Comparison of ENCODE assay signal across 10 cellular contexts in genomic region chr19:35736913-35737886, GRCh38. TPM values are rescaled to one million over a fixed set of nuclear protein-coding genes. Genes with fewer than 3 reads are reported as not detected.
DNase-seq lines count a peak whose midpoint lies in the region; ATAC-seq and TF ChIP-seq lines count a peak whose summit lies in the region.
"Had no signal": no experiment of that assay in that cellular context is flagged by ENCODE, and none has a peak within 500 bp of the region (broad histone marks: within the 10 kb centered on the region; RNA-seq: fewer than 3 reads in every experiment).

No MANE protein-coding gene starts in this region.

- H3K36me3 ChIP-seq in DND-41 (ENCODE audit: insufficient read depth, low read length) (peaks cover 68% of the 10 kb centered on the region), GM23338 (ENCODE audit: insufficient read depth) (peaks cover 4% of the 10 kb centered on the region; the same call in 1 of the 2 replicates)
- H3K36me3 ChIP-seq: colonic mucosa had no signal

- no peaks in the 10 kb centered on the region for H3K9me2 ChIP-seq in GM23338 (ENCODE audit: insufficient read depth)

- no peaks in the 10 kb centered on the region for H3K27me3 ChIP-seq in DND-41 (ENCODE audit: insufficient read depth, low read length, poor library complexity)
- no peaks in the 10 kb centered on the region for H3K27me3 ChIP-seq in GM23338 (ENCODE audit: insufficient read depth)
- H3K27me3 ChIP-seq: colonic mucosa, suprapubic skin had no signal

- H3K27ac ChIP-seq in DND-41 (ENCODE audit: low read length) (no peak overlapping the region), GM23338 (ENCODE audit: low read depth) (no peak overlapping the region)
- H3K27ac ChIP-seq: colonic mucosa, suprapubic skin had no signal

- no TSS peak for BruUV-seq in MCF 10A (replicated peaks; lab: Mats Ljungman, UMichigan)

- H3K4me3 Mint-ChIP-seq in GM23338 (no peak overlapping the region), MCF 10A (ENCODE audit: unreplicated experiment) (no peak overlapping the region)
- no peak overlapping the region for H3K4me3 Mint-ChIP-seq in activated T-helper 17 cell treated with anti-CD3 and anti-CD28 coated beads, Interleukin-2, amount 50 U/mL, for 72 hours
- H3K4me3 Mint-ChIP-seq in naive thymus-derived CD8-positive, alpha-beta T cell: peak overlapping the region in 2 of 10 donors; percentile 55

- no peak overlapping the region for H3K27ac Mint-ChIP-seq in GM23338
- peak overlapping the region; percentile 68 for H3K27ac Mint-ChIP-seq in activated T-helper 17 cell treated with anti-CD3 and anti-CD28 coated beads, Interleukin-2, amount 50 U/mL, for 72 hours
- peak overlapping the region in 8 of 10 donors; percentile 24 to 89 (median 82) for H3K27ac Mint-ChIP-seq in naive thymus-derived CD8-positive, alpha-beta T cell
- no peak overlapping the region for H3K27ac Mint-ChIP-seq in MCF 10A (ENCODE audit: low read depth, unreplicated experiment)

- H3K9ac ChIP-seq in DND-41 (ENCODE audit: low read depth, low read length): no peak overlapping the region

- TF ChIP-seq CTCF in DND-41 (IDR thresholded peaks at IDR 0.05; ENCODE audit: borderline replicate concordance, extremely low read depth, low read length, poor library complexity, severe bottlenecking) (peak; percentile 42), GM23338 (conservative IDR thresholded peaks at IDR 0.05; ENCODE audit: low read depth in 2 of 2) (peak; percentile 7 to 17; a peak in 1 of 4 replicates), MCF 10A (IDR thresholded peaks at IDR 0.05; ENCODE audit: unreplicated experiment) (no peak)

- H3F3A ChIP-seq in GM23338 (replicated peaks; ENCODE audit: low read depth): peaks cover 8% of the 10 kb centered on the region

- H3K9me3 Mint-ChIP-seq in GM23338: no peaks in the 10 kb centered on the region; the same call in 2 of the 3 replicates
- H3K9me3 Mint-ChIP-seq in activated T-helper 17 cell treated with anti-CD3 and anti-CD28 coated beads, Interleukin-2, amount 50 U/mL, for 72 hours: no peaks in the 10 kb centered on the region
- no peaks in the 10 kb centered on the region for H3K9me3 Mint-ChIP-seq in naive thymus-derived CD8-positive, alpha-beta T cell
- no peaks in the 10 kb centered on the region for H3K9me3 Mint-ChIP-seq in MCF 10A (ENCODE audit: unreplicated experiment)

- peaks cover 5% of the 10 kb centered on the region for H3K27me3 Mint-ChIP-seq in GM23338 (ENCODE audit: insufficient read depth, low read depth, poor library complexity)
- no peaks in the 10 kb centered on the region for H3K27me3 Mint-ChIP-seq in activated T-helper 17 cell treated with anti-CD3 and anti-CD28 coated beads, Interleukin-2, amount 50 U/mL, for 72 hours
- no peaks in the 10 kb centered on the region for H3K27me3 Mint-ChIP-seq in naive thymus-derived CD8-positive, alpha-beta T cell
- H3K27me3 Mint-ChIP-seq in MCF 10A (ENCODE audit: insufficient read depth, unreplicated experiment): no peaks in the 10 kb centered on the region

- H3K79me2 ChIP-seq in DND-41 (ENCODE audit: insufficient read depth, low read length) (no peaks in the 10 kb centered on the region), GM23338 (replicated peaks; ENCODE audit: insufficient read depth) (no peaks in the 10 kb centered on the region)

- H3K4me1 ChIP-seq in DND-41 (ENCODE audit: insufficient read depth, low read length) (peaks cover 30% of the 10 kb centered on the region), GM23338 (ENCODE audit: insufficient read depth) (peaks cover 4% of the 10 kb centered on the region; the same call in 1 of the 2 replicates)

- H3K36me3 Mint-ChIP-seq in GM23338 (ENCODE audit: low read depth) (peaks cover 49% of the 10 kb centered on the region), MCF 10A (ENCODE audit: insufficient read depth, unreplicated experiment) (peaks cover 31% of the 10 kb centered on the region)
- H3K36me3 Mint-ChIP-seq in activated T-helper 17 cell treated with anti-CD3 and anti-CD28 coated beads, Interleukin-2, amount 50 U/mL, for 72 hours (ENCODE audit: low read depth): peaks cover 82% of the 10 kb centered on the region
- H3K36me3 Mint-ChIP-seq in naive thymus-derived CD8-positive, alpha-beta T cell: peaks cover under 1 to 36% (median under 1%) of the 10 kb centered on the region in 3 donors

- H3K4me3 ChIP-seq in DND-41 (ENCODE audit: low read depth in 1 of 2, low read length in 2 of 2): no peak overlapping the region
- H3K4me3 ChIP-seq in GM23338: no peak overlapping the region
- H3K4me3 ChIP-seq: colonic mucosa, suprapubic skin had no signal

- CTCF ChIA-PET in MCF 10A (lab: Yijun Ruan, JAX): interaction anchor here (0.7 to 1.5 kb wide), 6 partner anchors 17 to 363 kb away, joined by 3 to 8 read pairs (median 4); no protein-coding TSS in a partner anchor

- H3K9me3 ChIP-seq in DND-41 (ENCODE audit: insufficient read depth, low read length, severe bottlenecking): no peaks in the 10 kb centered on the region
- H3K9me3 ChIP-seq: colonic mucosa, suprapubic skin had no signal

- DNase-seq in DND-41 (no peak), GM23338 (ENCODE audit: low spot score) (no peak), NCI-H187 treated with DMSO at 0.1 percent for 48 hours (lab: John Stamatoyannopoulos, UW) (no peak), MCF 10A (ENCODE audit: unreplicated experiment) (no peak), hepatic stellate cell (ENCODE audit: low spot score) (no peak)
- DNase-seq in naive thymus-derived CD8-positive, alpha-beta T cell: peak in 1 of 10 donors; percentile 27
- DNase-seq: colonic mucosa, NCI-H1092 treated with DMSO at 0.1 percent for 48 hours had no signal

- H2AFZ ChIP-seq in DND-41 (ENCODE audit: low read depth, low read length) (no peak overlapping the region), GM23338 (no peak overlapping the region)

- H3K4me1 Mint-ChIP-seq in GM23338 (peaks cover 1% of the 10 kb centered on the region), MCF 10A (ENCODE audit: insufficient read depth, unreplicated experiment) (peaks cover under 1% of the 10 kb centered on the region)
- peaks cover 29% of the 10 kb centered on the region for H3K4me1 Mint-ChIP-seq in activated T-helper 17 cell treated with anti-CD3 and anti-CD28 coated beads, Interleukin-2, amount 50 U/mL, for 72 hours
- H3K4me1 Mint-ChIP-seq in naive thymus-derived CD8-positive, alpha-beta T cell: peaks cover 25 to 52% (median 40%) of the 10 kb centered on the region in 4 donors

- intact Hi-C loops in MCF 10A (cut with micrococcal nuclease): no loop called here

- H3K4me2 ChIP-seq in DND-41 (ENCODE audit: insufficient read depth, low read length) (no peak overlapping the region), GM23338 (no peak overlapping the region)

- ATAC-seq in DND-41 (ENCODE audit: insufficient read depth, low read depth): no peak
- no peak for ATAC-seq in GM23338
- ATAC-seq in activated T-helper 17 cell treated with anti-CD3 and anti-CD28 coated beads, Interleukin-2, amount 50 U/mL, for 72 hours (replicated peaks): no peak
- no peak for ATAC-seq in naive thymus-derived CD8-positive, alpha-beta T cell

- POLR2A ChIA-PET in naive thymus-derived CD8-positive, alpha-beta T cell (lab: Charles Lee): interaction anchor here (0.6 to 1.6 kb wide), 7 partner anchors 10 to 219 kb away, joined by 3 to 5 read pairs (median 4); partner anchors contain the start of gene LIN37
- POLR2A ChIA-PET in MCF 10A (lab: Yijun Ruan, JAX): interaction anchor here (1.0 to 1.3 kb wide), 2 partner anchors 8 to 23 kb away, joined by 3 to 4 read pairs; partner anchors contain the start of genes PSENEN and U2AF1L4

- peaks cover 26% of the 10 kb centered on the region for H4K20me1 ChIP-seq in DND-41 (ENCODE audit: insufficient read depth, low read length)
- H4K20me1 ChIP-seq in GM23338 (replicated peaks; ENCODE audit: insufficient read depth): no peaks in the 10 kb centered on the region; the same call in 1 of the 2 replicates

TF ChIP-seq in GM23338, 12 proteins besides CTCF, POLR2A, EP300 and RAD21 (continues in another document):
- no peak for TF ChIP-seq EZH2 (IDR thresholded peaks at IDR 0.05; ENCODE audit: low read depth, unreplicated experiment)

RNA-seq across cellular contexts. Expression of gene IGFLR1, which starts 5.1 kb away (rescaled TPM):
- total RNA-seq in GM23338 (2014; rRNA removed; shearing (Covaris generic)): 7.8 and 14.4 TPM in 2 replicates
- 17.8 and 18.1 TPM in 2 replicates for polyA plus RNA-seq in GM23338 (2016; fragmentation: Nextera tagmentation; extraction: Ambion mirVana)
- total RNA-seq in activated T-helper 17 cell treated with anti-CD3 and anti-CD28 coated beads, Interleukin-2, amount 50 U/mL, for 72 hours: 100 to 1,000 TPM in 1 of 2 donors, 10 to 100 TPM in 1; 42.3 to 153 TPM
- total RNA-seq in naive thymus-derived CD8-positive, alpha-beta T cell: 10 to 100 TPM; 79.8 to 82.5 TPM
- polyA plus RNA-seq in naive thymus-derived CD8-positive, alpha-beta T cell: 10 to 100 TPM; 70.2 to 92.7 (median 92.6) TPM
- total RNA-seq in MCF 10A (2022): 3.6 and 4.2 TPM in 2 replicates

RNA-seq across cellular contexts. Expression of gene U2AF1L4, which starts 8.0 kb away (rescaled TPM):
- 13.1 and 14.3 TPM in 2 replicates for total RNA-seq in GM23338 (2014; rRNA removed; shearing (Covaris generic))
- 20.0 and 23.7 TPM in 2 replicates for polyA plus RNA-seq in GM23338 (2016; fragmentation: Nextera tagmentation; extraction: Ambion mirVana)
- 10 to 100 TPM; 17.8 to 21.6 TPM for total RNA-seq in activated T-helper 17 cell treated with anti-CD3 and anti-CD28 coated beads, Interleukin-2, amount 50 U/mL, for 72 hours
- total RNA-seq in naive thymus-derived CD8-positive, alpha-beta T cell: 10 to 100 TPM; 52.7 to 53.1 TPM
- polyA plus RNA-seq in naive thymus-derived CD8-positive, alpha-beta T cell: 10 to 100 TPM; 43.1 to 93.1 (median 76.6) TPM
- 32.0 and 37.5 TPM in 2 replicates for total RNA-seq in MCF 10A (2022)

RNA-seq across cellular contexts. Expression of gene PSENEN, which starts 8.3 kb away (rescaled TPM):
- 18.5 and 20.6 TPM in 2 replicates for total RNA-seq in GM23338 (2014; rRNA removed; shearing (Covaris generic))
- 175 and 197 TPM in 2 replicates for polyA plus RNA-seq in GM23338 (2016; fragmentation: Nextera tagmentation; extraction: Ambion mirVana)
- 10 to 100 TPM; 34.0 to 51.2 TPM for total RNA-seq in activated T-helper 17 cell treated with anti-CD3 and anti-CD28 coated beads, Interleukin-2, amount 50 U/mL, for 72 hours
- total RNA-seq in naive thymus-derived CD8-positive, alpha-beta T cell: 10 to 100 TPM; 23.0 to 26.2 TPM
- polyA plus RNA-seq in naive thymus-derived CD8-positive, alpha-beta T cell: 10 to 100 TPM; 68.7 to 76.5 (median 71.2) TPM
- total RNA-seq in MCF 10A (2022): 65.0 and 86.9 TPM in 2 replicates

RNA-seq across cellular contexts. Expression of gene LIN37, which starts 11.2 kb away (rescaled TPM):
- total RNA-seq in GM23338 (2014; rRNA removed; shearing (Covaris generic)): 6.8 and 7.1 TPM in 2 replicates
- polyA plus RNA-seq in GM23338 (2016; fragmentation: Nextera tagmentation; extraction: Ambion mirVana): 4.3 and 8.3 TPM in 2 replicates
- total RNA-seq in activated T-helper 17 cell treated with anti-CD3 and anti-CD28 coated beads, Interleukin-2, amount 50 U/mL, for 72 hours: 10 to 100 TPM; 11.0 to 20.1 TPM
- 10 to 100 TPM; 14.0 to 16.6 TPM for total RNA-seq in naive thymus-derived CD8-positive, alpha-beta T cell
- 10 to 100 TPM in 1 of 3 donors, 1 to 10 TPM in 2; 5.4 to 15.5 (median 8.1) TPM for polyA plus RNA-seq in naive thymus-derived CD8-positive, alpha-beta T cell
- total RNA-seq in MCF 10A (2022): 19.6 and 24.6 TPM in 2 replicates

RNA-seq across cellular contexts. Expression of gene KMT2B, which starts 19.4 kb away (rescaled TPM):
- total RNA-seq in GM23338 (2014; rRNA removed; shearing (Covaris generic)): 36.2 and 49.8 TPM in 2 replicates
- 15.5 and 15.8 TPM in 2 replicates for polyA plus RNA-seq in GM23338 (2016; fragmentation: Nextera tagmentation; extraction: Ambion mirVana)
- total RNA-seq in activated T-helper 17 cell treated with anti-CD3 and anti-CD28 coated beads, Interleukin-2, amount 50 U/mL, for 72 hours: 100 to 1,000 TPM in 1 of 2 donors, 10 to 100 TPM in 1; 67.4 to 117 TPM
- total RNA-seq in naive thymus-derived CD8-positive, alpha-beta T cell: 10 to 100 TPM; 73.9 to 79.2 TPM
- polyA plus RNA-seq in naive thymus-derived CD8-positive, alpha-beta T cell: 1 to 10 TPM in 1 of 3 donors, under 1 TPM in 2; 0.60 to 2.8 (median 0.83) TPM
- total RNA-seq in MCF 10A (2022): 36.0 TPM in 2 replicates

Comparison
In these comparisons a context has a peak if more than half of its experiments do, and no peak if none do; other contexts are left out.
1. H3K27ac Mint-ChIP-seq: peak in activated T-helper 17 cell treated with anti-CD3 and anti-CD28 coated beads, Interleukin-2, amount 50 U/mL, for 72 hours (single experiment) and naive thymus-derived CD8-positive, alpha-beta T cell (8 of 10); none in GM23338 (single experiment) and MCF 10A (single experiment).